In genomic region chr1:248837794-248838356, GRCh38 we compare ENCODE assay signal across 1 cellular context.
TF ChIP-seq lines count a peak whose summit lies in the region.

TSS of gene ZNF672 (plus strand) at chr1:248838224. CDS start at chr1:248847275, 9,051 bp downstream.

TF ChIP-seq in HepG2, 621 proteins besides CTCF, POLR2A, EP300 and RAD21 (continued from another document and continues in another):
- no peak for TF ChIP-seq ZNF841 (CRISPR knock-in tag; IDR thresholded peaks at IDR 0.05; ENCODE audit: borderline replicate concordance)
- TF ChIP-seq MXI1 (IDR thresholded peaks at IDR 0.05; ENCODE audit: borderline replicate concordance, low read depth, low read length) = peak; percentile 68; the same call in 2 of the 3 replicates
- no peak for TF ChIP-seq ZSCAN30 (CRISPR knock-in tag; IDR thresholded peaks at IDR 0.05)
- TF ChIP-seq PLSCR1 (CRISPR knock-in tag; IDR thresholded peaks at IDR 0.05; ENCODE audit: borderline replicate concordance) = 0 out of 2 replicates have a peak, but pooled peaks have one; percentile 64
- TF ChIP-seq ZNF501 (CRISPR knock-in tag; IDR thresholded peaks at IDR 0.05) = no peak
- TF ChIP-seq IKZF5 (CRISPR knock-in tag; IDR thresholded peaks at IDR 0.05) = no peak
- TF ChIP-seq GLI4 (CRISPR knock-in tag; IDR thresholded peaks at IDR 0.05; ENCODE audit: borderline replicate concordance) = no peak
- 0 out of 2 replicates have a peak, but pooled peaks have one; percentile 17 for TF ChIP-seq WIZ (CRISPR knock-in tag; IDR thresholded peaks at IDR 0.05)
- TF ChIP-seq ATF2 (CRISPR knock-in tag; IDR thresholded peaks at IDR 0.05) = peak; percentile 37; the same call in 1 of the 2 replicates
- TF ChIP-seq AKAP8 (CRISPR knock-in tag; IDR thresholded peaks at IDR 0.05) = no peak
- peak; percentile 64 for TF ChIP-seq CREM (IDR thresholded peaks at IDR 0.05)
- TF ChIP-seq CREM (CRISPR knock-in tag; IDR thresholded peaks at IDR 0.05) = no peak
- no peak for TF ChIP-seq RARG (CRISPR knock-in tag; IDR thresholded peaks at IDR 0.05; ENCODE audit: low read depth)
- peak; percentile 41; the same call in 1 of the 2 replicates for TF ChIP-seq ERF (CRISPR knock-in tag; IDR thresholded peaks at IDR 0.05)
- 0 out of 2 replicates have a peak, but pooled peaks have one; percentile 37 for TF ChIP-seq ZNF569 (CRISPR knock-in tag; IDR thresholded peaks at IDR 0.05; ENCODE audit: borderline replicate concordance)
- TF ChIP-seq HNF1B (CRISPR knock-in tag; IDR thresholded peaks at IDR 0.05) = 0 out of 2 replicates have a peak, but pooled peaks have one; percentile 2
- peak; percentile 54; the same call in 1 of the 2 replicates for TF ChIP-seq KLF12 (CRISPR knock-in tag; IDR thresholded peaks at IDR 0.05; ENCODE audit: borderline replicate concordance)
- TF ChIP-seq ZNF766 (CRISPR knock-in tag; IDR thresholded peaks at IDR 0.05; ENCODE audit: borderline replicate concordance) = 0 out of 2 replicates have a peak, but pooled peaks have one; percentile 7
- no peak for TF ChIP-seq TIGD3 (CRISPR knock-in tag; IDR thresholded peaks at IDR 0.05; ENCODE audit: borderline replicate concordance)
- no peak for TF ChIP-seq MAF1 (CRISPR knock-in tag; IDR thresholded peaks at IDR 0.05; ENCODE audit: borderline replicate concordance)
- TF ChIP-seq TFDP1 (CRISPR knock-in tag; IDR thresholded peaks at IDR 0.05; ENCODE audit: borderline replicate concordance) = peak; percentile 83; the same call in 1 of the 2 replicates
- no peak for TF ChIP-seq JUN (CRISPR knock-in tag; IDR thresholded peaks at IDR 0.05)
- TF ChIP-seq ZKSCAN5 (CRISPR knock-in tag; IDR thresholded peaks at IDR 0.05) = 0 out of 2 replicates have a peak, but pooled peaks have one; percentile 40
- TF ChIP-seq SYNCRIP (IDR thresholded peaks at IDR 0.05; ENCODE audit: insufficient read depth, low read depth, low read length) = no peak
- no peak for TF ChIP-seq ATF6 (CRISPR knock-in tag; conservative IDR thresholded peaks at IDR 0.05)
- TF ChIP-seq HNRNPL (IDR thresholded peaks at IDR 0.05; ENCODE audit: low read depth, low read length) = peak; percentile 87; the same call in 1 of the 2 replicates
- TF ChIP-seq TFE3 (CRISPR knock-in tag; IDR thresholded peaks at IDR 0.05) = no peak
- peak; percentile 13; the same call in 1 of the 2 replicates for TF ChIP-seq ZNF451 (CRISPR knock-in tag; IDR thresholded peaks at IDR 0.05)
- no peak for TF ChIP-seq HES4 (CRISPR knock-in tag; IDR thresholded peaks at IDR 0.05; ENCODE audit: borderline replicate concordance)
- peak; percentile 11; the same call in 1 of the 2 replicates for TF ChIP-seq SNAPC5 (CRISPR knock-in tag; IDR thresholded peaks at IDR 0.05; ENCODE audit: borderline replicate concordance)
- peak; percentile 96 for TF ChIP-seq SP4 (CRISPR knock-in tag; IDR thresholded peaks at IDR 0.05)
- no peak for TF ChIP-seq ZNF224 (CRISPR knock-in tag; IDR thresholded peaks at IDR 0.05)
- no peak; the same call in 1 of the 2 replicates for TF ChIP-seq REPIN1 (CRISPR knock-in tag; IDR thresholded peaks at IDR 0.05; ENCODE audit: borderline replicate concordance, low read depth)
- TF ChIP-seq RCOR2 (CRISPR knock-in tag; IDR thresholded peaks at IDR 0.05) = no peak
- TF ChIP-seq PBX3 (CRISPR knock-in tag; IDR thresholded peaks at IDR 0.05; ENCODE audit: borderline replicate concordance) = no peak
- TF ChIP-seq PHF21A (CRISPR knock-in tag; IDR thresholded peaks at IDR 0.05) = peak; percentile 62
- TF ChIP-seq ZFP1 (CRISPR knock-in tag; IDR thresholded peaks at IDR 0.05) = no peak
- no peak for TF ChIP-seq FOXO4 (CRISPR knock-in tag; conservative IDR thresholded peaks at IDR 0.05)
- peak; percentile 73; the same call in 1 of the 2 replicates for TF ChIP-seq CCDC6 (CRISPR knock-in tag; IDR thresholded peaks at IDR 0.05)
- TF ChIP-seq PATZ1 (CRISPR knock-in tag; IDR thresholded peaks at IDR 0.05) = peak; percentile 62; the same call in 1 of the 2 replicates
- TF ChIP-seq ZMYM2 (CRISPR knock-in tag; IDR thresholded peaks at IDR 0.05) = 0 out of 2 replicates have a peak, but pooled peaks have one; percentile 51
- no peak for TF ChIP-seq BHLHE40 (IDR thresholded peaks at IDR 0.05; ENCODE audit: low read length)
- no peak for TF ChIP-seq SMARCE1 (IDR thresholded peaks at IDR 0.05; ENCODE audit: borderline replicate concordance)
- TF ChIP-seq PRPF4 (IDR thresholded peaks at IDR 0.05; ENCODE audit: low read depth, low read length, poor library complexity, severe bottlenecking) = no peak
- no peak for TF ChIP-seq ELF1 (CRISPR knock-in tag; IDR thresholded peaks at IDR 0.05)
- TF ChIP-seq PAX8 (CRISPR knock-in tag; IDR thresholded peaks at IDR 0.05; ENCODE audit: borderline replicate concordance) = no peak
- TF ChIP-seq PHF5A (CRISPR knock-in tag; IDR thresholded peaks at IDR 0.05; ENCODE audit: low read depth, unreplicated experiment) = no peak
- 0 out of 2 replicates have a peak, but pooled peaks have one; percentile 8 for TF ChIP-seq ATF1 (CRISPR knock-in tag; IDR thresholded peaks at IDR 0.05)
- no peak for TF ChIP-seq ISX (CRISPR knock-in tag; conservative IDR thresholded peaks at IDR 0.05)
- TF ChIP-seq LCORL (IDR thresholded peaks at IDR 0.05) = no peak
- no peak for TF ChIP-seq LCORL (CRISPR knock-in tag; IDR thresholded peaks at IDR 0.05)
- TF ChIP-seq SNAPC2 (CRISPR knock-in tag; IDR thresholded peaks at IDR 0.05) = 0 out of 2 replicates have a peak, but pooled peaks have one; percentile 38
- TF ChIP-seq ZNF572 (CRISPR knock-in tag; IDR thresholded peaks at IDR 0.05) = no peak
